Comparison of ENCODE assay signal across 24 cellular contexts in genomic region chr14:23127861-23128260, GRCh38. TPM values are rescaled to one million over a fixed set of nuclear protein-coding genes. Genes with fewer than 3 reads are reported as not detected.
"Had no signal": no experiment of that assay in that cellular context is flagged by ENCODE, and none has a peak within 500 bp of the region (broad histone marks: within the 10 kb centered on the region; RNA-seq: fewer than 3 reads in every experiment).

No MANE protein-coding gene starts in this region.

- H3K27ac ChIP-seq: body of pancreas, hepatocyte, ovary, sigmoid colon, SJSA1, thyroid gland had no signal

- H3K27me3 ChIP-seq: body of pancreas, esophagus squamous epithelium, hepatocyte, ovary, SJSA1, thyroid gland had no signal

- DNase-seq: activated B cell treated with CpG ODN at 0.5 μM for 24 hours; activated CD4-positive, alpha-beta T cell treated with anti-CD3 and anti-CD28 coated beads for 4 hours; activated naive CD4-positive, alpha-beta T cell; activated T-cell treated with anti-CD3 and anti-CD28 coated beads for 4 hours; body of pancreas; effector memory CD8-positive, alpha-beta T cell; esophagus squamous epithelium; sigmoid colon; stimulated activated CD4-positive, alpha-beta T cell treated with anti-CD3 and anti-CD28 coated beads, Interleukin-4, amount 100 ng/mL, for 4 hours; stimulated activated naive CD4-positive, alpha-beta T cell treated with Interleukin-2 at 50 U/mL for 16 hours; T-helper 17 cell; thyroid gland had no signal

- H3K27ac Mint-ChIP-seq: activated B cell treated with CpG ODN at 0.5 μM for 24 hours; activated T-helper 1 cell treated with anti-CD3 and anti-CD28 coated beads, Interleukin-12 subunit alpha, Interleukin-12 subunit beta, Interleukin-2, Interleukin-4 antibody, amounts not matched to agents 30 ng/mL and 10 ng/mL and 1 ng/mL, durations not matched to agents 14 hours and 24 hours and 36 hours; T-helper 17 cell had no signal

- H3K36me3 ChIP-seq: ovary, SJSA1 had no signal

- H3K9me3 Mint-ChIP-seq: activated B cell treated with CpG ODN at 0.5 μM for 24 hours; activated T-helper 1 cell treated with anti-CD3 and anti-CD28 coated beads, Interleukin-12 subunit alpha, Interleukin-12 subunit beta, Interleukin-2, Interleukin-4 antibody, amounts not matched to agents 30 ng/mL and 10 ng/mL and 1 ng/mL, durations not matched to agents 14 hours and 24 hours and 36 hours; effector memory CD8-positive, alpha-beta T cell had no signal

- H3K4me2 ChIP-seq: hepatocyte had no signal

- H3K9me3 ChIP-seq: body of pancreas, esophagus squamous epithelium, ovary, sigmoid colon, SJSA1, thyroid gland had no signal

- H3K4me3 Mint-ChIP-seq: activated B cell treated with CpG ODN at 0.5 μM for 24 hours; activated T-helper 1 cell treated with anti-CD3 and anti-CD28 coated beads, Interleukin-12 subunit alpha, Interleukin-12 subunit beta, Interleukin-2, Interleukin-4 antibody, amounts not matched to agents 30 ng/mL and 10 ng/mL and 1 ng/mL, durations not matched to agents 14 hours and 24 hours and 36 hours; effector memory CD8-positive, alpha-beta T cell; T-helper 17 cell had no signal

- ATAC-seq: body of pancreas; effector memory CD8-positive, alpha-beta T cell; left lobe of liver; T-helper 17 cell had no signal

- H3K27me3 Mint-ChIP-seq: activated B cell treated with CpG ODN at 0.5 μM for 24 hours had no signal

- H2AFZ ChIP-seq: hepatocyte had no signal

- H3K4me1 ChIP-seq: sigmoid colon, SJSA1 had no signal

- H3K79me2 ChIP-seq: hepatocyte had no signal

- H3K4me3 ChIP-seq: body of pancreas, esophagus squamous epithelium, hepatocyte, lung, ovary, sigmoid colon, SJSA1, thyroid gland had no signal

RNA-seq across cellular contexts. Expression of gene CEBPE, which starts 8.8 kb away (rescaled TPM):
- total RNA-seq: activated T-helper 1 cell treated with anti-CD3 and anti-CD28 coated beads, Interleukin-12 subunit alpha, Interleukin-12 subunit beta, Interleukin-2, Interleukin-4 antibody, amounts not matched to agents 30 ng/mL and 10 ng/mL and 1 ng/mL, durations not matched to agents 14 hours and 24 hours and 36 hours; body of pancreas; cardiac septum; dermis microvascular lymphatic vessel endothelial cell; esophagus squamous epithelium; hepatocyte; left lobe of liver; ovary; SJSA1; thyroid gland; urinary bladder had no signal
- polyA plus RNA-seq: hepatocyte, neural cell had no signal

RNA-seq across cellular contexts. Expression of gene CIROP, which starts 23.1 kb away (rescaled TPM):
- total RNA-seq: activated B cell treated with CpG ODN at 0.5 μM for 24 hours; activated CD8-positive, alpha-beta memory T cell treated with anti-CD3 and anti-CD28 coated beads for 36 hours; activated T-helper 1 cell treated with anti-CD3 and anti-CD28 coated beads, Interleukin-12 subunit alpha, Interleukin-12 subunit beta, Interleukin-2, Interleukin-4 antibody, amounts not matched to agents 30 ng/mL and 10 ng/mL and 1 ng/mL, durations not matched to agents 14 hours and 24 hours and 36 hours; body of pancreas; cardiac septum; dermis microvascular lymphatic vessel endothelial cell; hepatocyte; left lobe of liver; lung; ovary; SJSA1; subcutaneous adipose tissue; T-helper 17 cell; urinary bladder had no signal
- polyA plus RNA-seq: hepatocyte, lung, neural cell, ovary, sigmoid colon, urinary bladder had no signal

RNA-seq across cellular contexts. Expression of gene SLC7A8, which starts 55.6 kb away (rescaled TPM):
- total RNA-seq: activated T-helper 1 cell treated with anti-CD3 and anti-CD28 coated beads, Interleukin-12 subunit alpha, Interleukin-12 subunit beta, Interleukin-2, Interleukin-4 antibody, amounts not matched to agents 30 ng/mL and 10 ng/mL and 1 ng/mL, durations not matched to agents 14 hours and 24 hours and 36 hours had no signal
